In genomic region chr2:21356857-21357255, GRCh38 we compare ENCODE assay signal across 29 cellular contexts.
"Had no signal": no experiment of that assay in that cellular context is flagged by ENCODE, and none has a peak within 500 bp of the region (broad histone marks: within the 10 kb centered on the region; RNA-seq: fewer than 3 reads in every experiment).

No MANE protein-coding gene starts in this region.

- H3K4me1 Mint-ChIP-seq: naive thymus-derived CD4-positive, alpha-beta T cell; natural killer cell; stimulated activated effector memory CD8-positive, alpha-beta T cell treated with anti-CD3 and anti-CD28 coated beads, Interleukin-12 subunit alpha, Interleukin-12 subunit beta, amount 100 ng/mL, for 72 hours; stimulated activated naive B cell treated with anti-CD40 and anti-IgM and Interleukin-4, amounts not matched to agents 10 μg/mL and 1 μg/mL and 100 μg/mL, for 72 hours had no signal

- H3K36me3 Mint-ChIP-seq: naive thymus-derived CD4-positive, alpha-beta T cell; natural killer cell; stimulated activated effector memory CD8-positive, alpha-beta T cell treated with anti-CD3 and anti-CD28 coated beads, Interleukin-12 subunit alpha, Interleukin-12 subunit beta, amount 100 ng/mL, for 72 hours; stimulated activated naive B cell treated with anti-CD40 and anti-IgM and Interleukin-4, amounts not matched to agents 10 μg/mL and 1 μg/mL and 100 μg/mL, for 72 hours; type B pancreatic cell had no signal

- H3K36me3 ChIP-seq: neutrophil, ovary, right lobe of liver, sigmoid colon, stomach, thoracic aorta, thyroid gland, tibial nerve, upper lobe of right lung, uterus had no signal

- H2AFZ ChIP-seq: parathyroid adenoma had no signal

- DNase-seq: naive thymus-derived CD4-positive, alpha-beta T cell; natural killer cell; nucleus accumbens; ovary; posterior cingulate gyrus; psoas muscle; right cardiac atrium; right lobe of liver; sigmoid colon; small intestine; stimulated activated CD4-positive, alpha-beta T cell treated with anti-CD3 and anti-CD28 coated beads, Interleukin-15, amount 100 ng/mL, for 24 hours; stimulated activated CD4-positive, alpha-beta T cell treated with anti-CD3 and anti-CD28 coated beads, Interleukin-2, amount 100 ng/mL, for 24 hours; stimulated activated CD4-positive, alpha-beta T cell treated with anti-CD3 and anti-CD28 coated beads, Interleukin-2, amount 100 ng/mL, for 48 hours; stimulated activated CD4-positive, alpha-beta T cell treated with anti-CD3 and anti-CD28 coated beads, Interleukin-4, amount 100 ng/mL, for 24 hours; stimulated activated naive B cell treated with anti-CD40 and anti-IgM and Interleukin-4, amounts not matched to agents 10 μg/mL and 1 μg/mL and 100 μg/mL, for 72 hours; stimulated activated naive CD4-positive, alpha-beta T cell treated with Interleukin-2 at 50 U/mL for 16 hours; stomach; thyroid gland; upper lobe of right lung; uterus had no signal

- H3K27ac ChIP-seq: neutrophil, ovary, parathyroid adenoma, psoas muscle, right lobe of liver, sigmoid colon, stomach, thoracic aorta, thyroid gland, tibial nerve, upper lobe of right lung, uterus had no signal

- H3K4me1 ChIP-seq: parathyroid adenoma, psoas muscle, right lobe of liver, sigmoid colon, stomach, thyroid gland, tibial nerve, upper lobe of right lung, uterus had no signal

- H3K27me3 Mint-ChIP-seq: progenitor cell of endocrine pancreas; stimulated activated naive B cell treated with anti-CD40 and anti-IgM and Interleukin-4, amounts not matched to agents 10 μg/mL and 1 μg/mL and 100 μg/mL, for 72 hours; stimulated activated naive CD8-positive, alpha-beta T cell treated with anti-CD3 and anti-CD28 coated beads, Interleukin-15, Interleukin-2, amounts not matched to agents 100 ng/mL and 50 ng/mL, for 24 hours; type B pancreatic cell had no signal

- H3K27ac Mint-ChIP-seq: naive thymus-derived CD4-positive, alpha-beta T cell; natural killer cell; nephron; stimulated activated effector memory CD8-positive, alpha-beta T cell treated with anti-CD3 and anti-CD28 coated beads, Interleukin-12 subunit alpha, Interleukin-12 subunit beta, amount 100 ng/mL, for 72 hours; stimulated activated naive B cell treated with anti-CD40 and anti-IgM and Interleukin-4, amounts not matched to agents 10 μg/mL and 1 μg/mL and 100 μg/mL, for 72 hours; stimulated activated naive CD8-positive, alpha-beta T cell treated with anti-CD3 and anti-CD28 coated beads, Interleukin-15, Interleukin-2, amounts not matched to agents 100 ng/mL and 50 ng/mL, for 24 hours had no signal

- H3K9me3 ChIP-seq: neutrophil, ovary, psoas muscle, right lobe of liver, stomach, thoracic aorta, thyroid gland, tibial nerve, upper lobe of right lung, uterus had no signal

- H3K79me2 ChIP-seq: parathyroid adenoma had no signal

- H3K9ac ChIP-seq: parathyroid adenoma had no signal

- H3K4me3 ChIP-seq: ovary, psoas muscle, right lobe of liver, sigmoid colon, stomach, thoracic aorta, thyroid gland, tibial nerve, upper lobe of right lung, uterus had no signal

- H3K4me3 Mint-ChIP-seq: naive thymus-derived CD4-positive, alpha-beta T cell; natural killer cell; nephron; stimulated activated effector memory CD8-positive, alpha-beta T cell treated with anti-CD3 and anti-CD28 coated beads, Interleukin-12 subunit alpha, Interleukin-12 subunit beta, amount 100 ng/mL, for 72 hours; stimulated activated naive B cell treated with anti-CD40 and anti-IgM and Interleukin-4, amounts not matched to agents 10 μg/mL and 1 μg/mL and 100 μg/mL, for 72 hours; stimulated activated naive CD8-positive, alpha-beta T cell treated with anti-CD3 and anti-CD28 coated beads, Interleukin-15, Interleukin-2, amounts not matched to agents 100 ng/mL and 50 ng/mL, for 24 hours; type B pancreatic cell had no signal

- H3K27me3 ChIP-seq: neutrophil, ovary, right lobe of liver, sigmoid colon, stomach, thyroid gland, tibial nerve, upper lobe of right lung, uterus had no signal

- ATAC-seq: naive thymus-derived CD4-positive, alpha-beta T cell; natural killer cell; psoas muscle; right cardiac atrium; right lobe of liver; stimulated activated effector memory CD8-positive, alpha-beta T cell treated with anti-CD3 and anti-CD28 coated beads, Interleukin-12 subunit alpha, Interleukin-12 subunit beta, amount 100 ng/mL, for 72 hours; stimulated activated naive B cell treated with anti-CD40 and anti-IgM and Interleukin-4, amounts not matched to agents 10 μg/mL and 1 μg/mL and 100 μg/mL, for 72 hours; upper lobe of right lung had no signal

- FAIRE-seq: small intestine had no signal
